In the genomic region with DNA sequence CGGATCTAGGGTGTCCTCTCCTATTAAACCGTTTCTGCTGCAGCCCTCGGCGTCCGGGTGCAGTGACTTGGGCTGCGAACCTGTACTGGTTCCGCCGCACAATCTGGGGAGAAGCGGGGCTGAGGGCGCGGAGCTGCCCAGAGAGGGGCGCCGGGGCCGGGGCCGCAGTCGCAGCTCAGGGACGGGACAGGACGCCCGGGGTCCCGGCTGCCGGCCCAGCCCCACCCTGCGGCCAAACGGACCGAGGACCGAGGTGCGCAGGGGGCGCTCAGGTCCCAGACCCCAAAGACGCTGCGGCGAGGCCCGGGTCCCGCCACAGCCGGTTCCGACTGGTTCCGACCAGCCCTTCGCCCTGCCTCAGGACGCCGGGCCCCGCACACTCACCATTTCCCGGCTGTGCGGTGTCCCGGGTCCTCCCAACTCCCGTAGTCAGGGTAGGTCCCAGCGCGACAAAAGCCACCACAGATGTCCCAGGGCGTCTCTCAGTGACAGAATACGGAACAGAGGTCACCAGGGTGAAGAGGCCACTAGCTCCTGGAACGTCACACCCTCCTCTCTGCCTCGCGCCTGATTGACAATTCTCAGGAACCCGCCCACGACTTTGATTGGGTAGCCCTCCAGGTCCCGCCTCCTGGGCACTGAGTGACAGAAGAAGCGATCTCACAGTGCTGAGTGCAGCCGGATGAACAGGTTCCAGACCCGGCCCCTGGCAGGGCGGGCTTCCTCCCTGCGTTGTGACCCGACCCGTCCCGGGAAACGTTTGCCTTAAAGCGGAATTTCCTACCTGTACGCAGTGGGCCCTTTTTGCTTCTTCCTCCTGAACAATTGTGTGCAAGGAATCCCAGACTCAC, we compare ENCODE assay signal across 8 cellular contexts. TPM values are rescaled to one million over a fixed set of nuclear protein-coding genes. Genes with fewer than 3 reads are reported as not detected.
DNase-seq lines count a peak whose midpoint lies in the region; ATAC-seq and TF ChIP-seq lines count a peak whose summit lies in the region.

ZNF44 (minus strand) TSS at position 576 of the 851 bp plus-strand sequence; CDS start at position 387, 189 bp downstream.

- H3K4me2 ChIP-seq in OCI-LY1 (ENCODE audit: low read length) = peak within 1 kb of the TSS; percentile 90

- peak within 1 kb of the TSS; percentile 90 for H3K9ac ChIP-seq in OCI-LY1 (ENCODE audit: low read length)

- H3K9me2 ChIP-seq in OCI-LY1 (ENCODE audit: low read depth, low read length) = no peaks in the 10 kb centered on the region

- H3F3A ChIP-seq in OCI-LY1 (ENCODE audit: insufficient read depth, low read length) = no peaks in the 10 kb centered on the region

- no peaks in the 10 kb centered on the region for H3K79me2 ChIP-seq in OCI-LY1 (ENCODE audit: insufficient read depth, low read length)

- H3K27ac ChIP-seq in OCI-LY1 (ENCODE audit: low read depth, low read length, poor library complexity, severe bottlenecking) = peak within 1 kb of the TSS; percentile 58

- H3K36me3 ChIP-seq in OCI-LY1 (ENCODE audit: insufficient read depth, low read length) = peaks cover 10% of the 10 kb centered on the region

- H3K4me1 ChIP-seq in OCI-LY1 (ENCODE audit: insufficient read depth, low read length, severe bottlenecking) = peaks cover 7% of the 10 kb centered on the region
- peaks cover 28% of the 10 kb centered on the region for H3K4me1 ChIP-seq in mononuclear cell (ENCODE audit: insufficient read depth, low read length)

- H3K4me3 ChIP-seq in OCI-LY1 (ENCODE audit: low read depth, low read length, poor library complexity, severe bottlenecking) = peak within 1 kb of the TSS; percentile 95
- peak within 1 kb of the TSS; percentile 92 for H3K4me3 ChIP-seq in epithelial cell of esophagus (ENCODE audit: low read length)
- H3K4me3 ChIP-seq in mononuclear cell (ENCODE audit: low read length) = peak within 1 kb of the TSS; percentile 90

- no peaks in the 10 kb centered on the region for H4K20me1 ChIP-seq in OCI-LY1 (ENCODE audit: insufficient read depth, low read length)

- TF ChIP-seq CTCF in OCI-LY1 (IDR thresholded peaks at IDR 0.05; ENCODE audit: low read length) (peak; percentile 14; the same call in 1 of the 2 replicates), epithelial cell of esophagus (IDR thresholded peaks at IDR 0.05; ENCODE audit: insufficient read depth, low read depth, low read length, missing control alignments) (no peak)

- H3K27me3 ChIP-seq in OCI-LY1 (ENCODE audit: insufficient read depth, low read length) (no peaks in the 10 kb centered on the region), mononuclear cell (ENCODE audit: insufficient read depth, low read length) (no peaks in the 10 kb centered on the region)

- DNase-seq in COR-L47 (lab: John Stamatoyannopoulos, UW) (peak; percentile 85), HT1080 (ENCODE audit: low read depth) (peak; percentile 65), activated T-cell treated with anti-CD3 and anti-CD28 coated beads for 24 hours (ENCODE audit: low read depth) (peak; percentile 96), epithelial cell of esophagus (ENCODE audit: low read depth) (peak; percentile 98)
- DNase-seq in stimulated activated CD8-positive, alpha-beta memory T cell treated with anti-CD3 and anti-CD28 coated beads, Interleukin-4, amount 100 ng/mL, for 1 hour (ENCODE audit: low read depth in 2 of 2, low spot score in 1 of 2) = peak; percentile 74 to 89

- ATAC-seq in GM21360 (IDR thresholded peaks at IDR 0.05; ENCODE audit: unreplicated experiment) = peak; percentile 77

- no peaks in the 10 kb centered on the region for H3K9me3 ChIP-seq in OCI-LY1 (ENCODE audit: low read length)
- H3K9me3 ChIP-seq in mononuclear cell (ENCODE audit: low read depth, low read length) = no peaks in the 10 kb centered on the region

- H2AFZ ChIP-seq in OCI-LY1 (ENCODE audit: low read length) = no peak within 1 kb of the TSS

RNA-seq across cellular contexts. Expression of gene ZNF44, which starts in this region (rescaled TPM):
- total RNA-seq in HT1080 (2014; rRNA removed; shearing (Covaris generic)) = 0.13 and 0.23 TPM in 2 replicates
- polyA plus RNA-seq in HT1080 (2015; cell fraction: cytosol; rRNA removed) = 0.02 TPM in 1 of 2 replicates, not detected in the other
- 0.49 and 0.54 TPM in 2 replicates for polyA plus RNA-seq in HT1080 (2015; cell fraction: nucleus; rRNA removed)
- total RNA-seq in mononuclear cell = 24.7 TPM

Comparison
In these comparisons a context has a peak if more than half of its experiments do, and no peak if none do; other contexts are left out.
1. Peak in every context shown above with its lines: DNase-seq, ATAC-seq, H3K4me3 ChIP-seq and H3K27ac ChIP-seq.
2. RNA of gene ZNF44 (total RNA-seq): 24.7 TPM in mononuclear cell (single experiment); 0.13 to 0.23 TPM in HT1080; every median in the first group is over 10 times any median in the second.
3. Peak in DNase-seq in HT1080; RNA of the gene not detected or under 1 TPM.